7 cellular contexts compared by ENCODE assay signal in genomic region chr19:40940771-40941170, GRCh38. TPM values are rescaled to one million over a fixed set of nuclear protein-coding genes. Genes with fewer than 3 reads are reported as not detected.
"Had no signal": no experiment of that assay in that cellular context is flagged by ENCODE, and none has a peak within 500 bp of the region (broad histone marks: within the 10 kb centered on the region; RNA-seq: fewer than 3 reads in every experiment).

No MANE protein-coding gene starts in this region.

RNA-seq across cellular contexts. Expression of gene CYP2B6, which starts 50.3 kb away (rescaled TPM):
- total RNA-seq: LHCN-M2, Right ventricle myocardium inferior, RPMI7951, SJCRH30 had no signal
- polyA plus RNA-seq: IgD-negative memory B cell had no signal

RNA-seq across cellular contexts. Expression of gene CYP2A7, which starts 58.7 kb away (rescaled TPM):
- total RNA-seq: HT-29, LHCN-M2, Peyer's patch, Right ventricle myocardium inferior, RPMI7951, SJCRH30 had no signal
- polyA plus RNA-seq: IgD-negative memory B cell had no signal
